ENCODE assay signal across 1 cellular context in genomic region chr15:41827880-41828746, GRCh38.
TF ChIP-seq lines count a peak whose summit lies in the region.

Gene JMJD7 (plus strand): TSS chr15:41828092. CDS start chr15:41828125, 33 bp downstream.

TF ChIP-seq in HepG2, 621 proteins besides CTCF, POLR2A, EP300 and RAD21 (continued from another document and continues in another):
- TF ChIP-seq, protein P1, sequence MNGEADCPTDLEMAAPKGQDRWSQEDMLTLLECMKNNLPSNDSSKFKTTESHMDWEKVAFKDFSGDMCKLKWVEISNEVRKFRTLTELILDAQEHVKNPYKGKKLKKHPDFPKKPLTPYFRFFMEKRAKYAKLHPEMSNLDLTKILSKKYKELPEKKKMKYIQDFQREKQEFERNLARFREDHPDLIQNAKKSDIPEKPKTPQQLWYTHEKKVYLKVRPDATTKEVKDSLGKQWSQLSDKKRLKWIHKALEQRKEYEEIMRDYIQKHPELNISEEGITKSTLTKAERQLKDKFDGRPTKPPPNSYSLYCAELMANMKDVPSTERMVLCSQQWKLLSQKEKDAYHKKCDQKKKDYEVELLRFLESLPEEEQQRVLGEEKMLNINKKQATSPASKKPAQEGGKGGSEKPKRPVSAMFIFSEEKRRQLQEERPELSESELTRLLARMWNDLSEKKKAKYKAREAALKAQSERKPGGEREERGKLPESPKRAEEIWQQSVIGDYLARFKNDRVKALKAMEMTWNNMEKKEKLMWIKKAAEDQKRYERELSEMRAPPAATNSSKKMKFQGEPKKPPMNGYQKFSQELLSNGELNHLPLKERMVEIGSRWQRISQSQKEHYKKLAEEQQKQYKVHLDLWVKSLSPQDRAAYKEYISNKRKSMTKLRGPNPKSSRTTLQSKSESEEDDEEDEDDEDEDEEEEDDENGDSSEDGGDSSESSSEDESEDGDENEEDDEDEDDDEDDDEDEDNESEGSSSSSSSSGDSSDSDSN (CRISPR knock-in tag; IDR thresholded peaks at IDR 0.05), result peak; percentile 57; the same call in 1 of the 2 replicates
- TF ChIP-seq, protein P2, sequence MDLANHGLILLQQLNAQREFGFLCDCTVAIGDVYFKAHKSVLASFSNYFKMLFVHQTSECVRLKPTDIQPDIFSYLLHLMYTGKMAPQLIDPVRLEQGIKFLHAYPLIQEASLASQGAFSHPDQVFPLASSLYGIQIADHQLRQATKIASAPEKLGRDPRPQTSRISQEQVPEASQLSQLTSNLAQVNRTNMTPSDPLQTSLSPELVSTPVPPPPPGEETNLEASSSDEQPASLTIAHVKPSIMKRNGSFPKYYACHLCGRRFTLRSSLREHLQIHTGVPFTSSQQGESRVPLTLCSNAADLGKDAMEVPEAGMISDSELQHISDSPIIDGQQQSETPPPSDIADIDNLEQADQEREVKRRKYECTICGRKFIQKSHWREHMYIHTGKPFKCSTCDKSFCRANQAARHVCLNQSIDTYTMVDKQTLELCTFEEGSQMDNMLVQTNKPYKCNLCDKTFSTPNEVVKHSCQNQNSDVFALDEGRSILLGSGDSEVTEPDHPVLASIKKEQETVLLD (CRISPR knock-in tag; IDR thresholded peaks at IDR 0.05; ENCODE audit: low read depth), result no peak
- TF ChIP-seq, protein P3, sequence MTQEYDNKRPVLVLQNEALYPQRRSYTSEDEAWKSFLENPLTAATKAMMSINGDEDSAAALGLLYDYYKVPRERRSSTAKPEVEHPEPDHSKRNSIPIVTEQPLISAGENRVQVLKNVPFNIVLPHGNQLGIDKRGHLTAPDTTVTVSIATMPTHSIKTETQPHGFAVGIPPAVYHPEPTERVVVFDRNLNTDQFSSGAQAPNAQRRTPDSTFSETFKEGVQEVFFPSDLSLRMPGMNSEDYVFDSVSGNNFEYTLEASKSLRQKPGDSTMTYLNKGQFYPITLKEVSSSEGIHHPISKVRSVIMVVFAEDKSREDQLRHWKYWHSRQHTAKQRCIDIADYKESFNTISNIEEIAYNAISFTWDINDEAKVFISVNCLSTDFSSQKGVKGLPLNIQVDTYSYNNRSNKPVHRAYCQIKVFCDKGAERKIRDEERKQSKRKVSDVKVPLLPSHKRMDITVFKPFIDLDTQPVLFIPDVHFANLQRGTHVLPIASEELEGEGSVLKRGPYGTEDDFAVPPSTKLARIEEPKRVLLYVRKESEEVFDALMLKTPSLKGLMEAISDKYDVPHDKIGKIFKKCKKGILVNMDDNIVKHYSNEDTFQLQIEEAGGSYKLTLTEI (CRISPR knock-in tag; conservative IDR thresholded peaks at IDR 0.05), result no peak
- TF ChIP-seq ZBTB14 (CRISPR knock-in tag; IDR thresholded peaks at IDR 0.05) (0 out of 2 replicates have a peak, but pooled peaks have one; percentile 29), U2AF2 (IDR thresholded peaks at IDR 0.05; ENCODE audit: low read depth, low read length) (no peak), MIER3 (CRISPR knock-in tag; IDR thresholded peaks at IDR 0.05; ENCODE audit: borderline replicate concordance) (no peak), NRL (CRISPR knock-in tag; IDR thresholded peaks at IDR 0.05; ENCODE audit: borderline replicate concordance) (0 out of 2 replicates have a peak, but pooled peaks have one; percentile 38), FOXJ3 (CRISPR knock-in tag; IDR thresholded peaks at IDR 0.05; ENCODE audit: borderline replicate concordance) (no peak), ATF7-NPFF (CRISPR knock-in tag; IDR thresholded peaks at IDR 0.05; ENCODE audit: low read depth) (peak; percentile 66), NKX3-1 (CRISPR knock-in tag; IDR thresholded peaks at IDR 0.05) (no peak), HMG20B (CRISPR knock-in tag; conservative IDR thresholded peaks at IDR 0.05) (no peak), ZNF773 (CRISPR knock-in tag; IDR thresholded peaks at IDR 0.05; ENCODE audit: borderline replicate concordance) (0 out of 2 replicates have a peak, but pooled peaks have one; percentile 58), ZNF317 (CRISPR knock-in tag; IDR thresholded peaks at IDR 0.05) (0 out of 2 replicates have a peak, but pooled peaks have one; percentile 72), MXD3 (CRISPR knock-in tag; IDR thresholded peaks at IDR 0.05) (peak; percentile 78), ZBTB25 (CRISPR knock-in tag; IDR thresholded peaks at IDR 0.05) (0 out of 2 replicates have a peak, but pooled peaks have one; percentile 33), ZFP36 (IDR thresholded peaks at IDR 0.05; ENCODE audit: borderline replicate concordance, low read depth, low read length, partially characterized antibody) (no peak), AGO1 (IDR thresholded peaks at IDR 0.05; ENCODE audit: low read depth, low read length, poor library complexity, severe bottlenecking) (peak; percentile 82), NR2F6 (IDR thresholded peaks at IDR 0.05) (no peak), NR2F6 (CRISPR knock-in tag; IDR thresholded peaks at IDR 0.05) (no peak), NFATC3 (CRISPR knock-in tag; IDR thresholded peaks at IDR 0.05) (no peak), HHEX (CRISPR knock-in tag; IDR thresholded peaks at IDR 0.05) (no peak), HMGXB4 (CRISPR knock-in tag; IDR thresholded peaks at IDR 0.05; ENCODE audit: borderline replicate concordance in 1 of 2, low read depth in 1 of 2) (no peak; a peak in 1 of 4 replicates), ATF7 (IDR thresholded peaks at IDR 0.05) (no peak), ATF7 (CRISPR knock-in tag; IDR thresholded peaks at IDR 0.05) (no peak), SNAPC2 (CRISPR knock-in tag; IDR thresholded peaks at IDR 0.05) (no peak), MAFF (IDR thresholded peaks at IDR 0.05; ENCODE audit: low read depth, low read length) (no peak), FOXA1 (IDR thresholded peaks at IDR 0.05) (no peak), FOXA1 (CRISPR knock-in tag; IDR thresholded peaks at IDR 0.05) (no peak), ZKSCAN1 (IDR thresholded peaks at IDR 0.05; ENCODE audit: low read length) (no peak), NCOA5 (CRISPR knock-in tag; IDR thresholded peaks at IDR 0.05) (no peak), PRPF4 (IDR thresholded peaks at IDR 0.05; ENCODE audit: low read depth, low read length, poor library complexity, severe bottlenecking) (no peak), ZNF792 (CRISPR knock-in tag; IDR thresholded peaks at IDR 0.05) (0 out of 2 replicates have a peak, but pooled peaks have one; percentile 41)
- TF ChIP-seq, protein P4, sequence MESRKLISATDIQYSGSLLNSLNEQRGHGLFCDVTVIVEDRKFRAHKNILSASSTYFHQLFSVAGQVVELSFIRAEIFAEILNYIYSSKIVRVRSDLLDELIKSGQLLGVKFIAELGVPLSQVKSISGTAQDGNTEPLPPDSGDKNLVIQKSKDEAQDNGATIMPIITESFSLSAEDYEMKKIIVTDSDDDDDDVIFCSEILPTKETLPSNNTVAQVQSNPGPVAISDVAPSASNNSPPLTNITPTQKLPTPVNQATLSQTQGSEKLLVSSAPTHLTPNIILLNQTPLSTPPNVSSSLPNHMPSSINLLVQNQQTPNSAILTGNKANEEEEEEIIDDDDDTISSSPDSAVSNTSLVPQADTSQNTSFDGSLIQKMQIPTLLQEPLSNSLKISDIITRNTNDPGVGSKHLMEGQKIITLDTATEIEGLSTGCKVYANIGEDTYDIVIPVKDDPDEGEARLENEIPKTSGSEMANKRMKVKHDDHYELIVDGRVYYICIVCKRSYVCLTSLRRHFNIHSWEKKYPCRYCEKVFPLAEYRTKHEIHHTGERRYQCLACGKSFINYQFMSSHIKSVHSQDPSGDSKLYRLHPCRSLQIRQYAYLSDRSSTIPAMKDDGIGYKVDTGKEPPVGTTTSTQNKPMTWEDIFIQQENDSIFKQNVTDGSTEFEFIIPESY (CRISPR knock-in tag; IDR thresholded peaks at IDR 0.05), result no peak
- TF ChIP-seq, protein P5, sequence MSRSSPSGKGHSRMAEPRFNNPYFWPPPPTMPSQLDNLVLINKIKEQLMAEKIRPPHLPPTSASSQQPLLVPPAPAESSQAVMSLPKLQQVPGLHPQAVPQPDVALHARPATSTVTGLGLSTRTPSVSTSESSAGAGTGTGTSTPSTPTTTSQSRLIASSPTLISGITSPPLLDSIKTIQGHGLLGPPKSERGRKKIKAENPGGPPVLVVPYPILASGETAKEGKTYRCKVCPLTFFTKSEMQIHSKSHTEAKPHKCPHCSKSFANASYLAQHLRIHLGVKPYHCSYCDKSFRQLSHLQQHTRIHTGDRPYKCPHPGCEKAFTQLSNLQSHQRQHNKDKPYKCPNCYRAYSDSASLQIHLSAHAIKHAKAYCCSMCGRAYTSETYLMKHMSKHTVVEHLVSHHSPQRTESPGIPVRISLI (CRISPR knock-in tag; IDR thresholded peaks at IDR 0.05; ENCODE audit: borderline replicate concordance), result no peak
- TF ChIP-seq, protein P6, sequence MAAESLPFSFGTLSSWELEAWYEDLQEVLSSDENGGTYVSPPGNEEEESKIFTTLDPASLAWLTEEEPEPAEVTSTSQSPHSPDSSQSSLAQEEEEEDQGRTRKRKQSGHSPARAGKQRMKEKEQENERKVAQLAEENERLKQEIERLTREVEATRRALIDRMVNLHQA (CRISPR knock-in tag; IDR thresholded peaks at IDR 0.05), result no peak
- TF ChIP-seq, protein P7, sequence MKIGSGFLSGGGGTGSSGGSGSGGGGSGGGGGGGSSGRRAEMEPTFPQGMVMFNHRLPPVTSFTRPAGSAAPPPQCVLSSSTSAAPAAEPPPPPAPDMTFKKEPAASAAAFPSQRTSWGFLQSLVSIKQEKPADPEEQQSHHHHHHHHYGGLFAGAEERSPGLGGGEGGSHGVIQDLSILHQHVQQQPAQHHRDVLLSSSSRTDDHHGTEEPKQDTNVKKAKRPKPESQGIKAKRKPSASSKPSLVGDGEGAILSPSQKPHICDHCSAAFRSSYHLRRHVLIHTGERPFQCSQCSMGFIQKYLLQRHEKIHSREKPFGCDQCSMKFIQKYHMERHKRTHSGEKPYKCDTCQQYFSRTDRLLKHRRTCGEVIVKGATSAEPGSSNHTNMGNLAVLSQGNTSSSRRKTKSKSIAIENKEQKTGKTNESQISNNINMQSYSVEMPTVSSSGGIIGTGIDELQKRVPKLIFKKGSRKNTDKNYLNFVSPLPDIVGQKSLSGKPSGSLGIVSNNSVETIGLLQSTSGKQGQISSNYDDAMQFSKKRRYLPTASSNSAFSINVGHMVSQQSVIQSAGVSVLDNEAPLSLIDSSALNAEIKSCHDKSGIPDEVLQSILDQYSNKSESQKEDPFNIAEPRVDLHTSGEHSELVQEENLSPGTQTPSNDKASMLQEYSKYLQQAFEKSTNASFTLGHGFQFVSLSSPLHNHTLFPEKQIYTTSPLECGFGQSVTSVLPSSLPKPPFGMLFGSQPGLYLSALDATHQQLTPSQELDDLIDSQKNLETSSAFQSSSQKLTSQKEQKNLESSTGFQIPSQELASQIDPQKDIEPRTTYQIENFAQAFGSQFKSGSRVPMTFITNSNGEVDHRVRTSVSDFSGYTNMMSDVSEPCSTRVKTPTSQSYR (CRISPR knock-in tag; IDR thresholded peaks at IDR 0.05; ENCODE audit: borderline replicate concordance), result no peak; the same call in 1 of the 2 replicates
